33 cellular contexts compared by ENCODE assay signal in the genomic region with DNA sequence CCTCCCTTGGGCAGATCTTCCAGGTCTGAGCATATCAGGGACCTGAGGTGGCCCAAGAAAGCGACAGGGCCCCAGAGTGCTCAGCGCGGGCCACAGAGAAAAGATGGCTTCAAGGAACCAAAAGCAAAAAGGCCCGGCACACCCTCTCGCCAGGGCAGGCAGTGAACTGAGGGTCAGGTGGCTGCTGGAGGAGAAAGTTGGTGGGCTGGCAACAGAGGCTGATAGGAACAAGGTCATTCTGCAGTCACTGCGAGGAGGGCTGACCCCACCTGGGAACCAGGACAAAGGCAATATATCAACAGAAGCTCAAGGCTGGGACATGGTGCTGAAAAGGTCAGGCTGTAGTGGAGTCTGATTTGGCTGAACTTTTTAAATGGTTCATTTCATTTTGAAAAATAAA. TPM values are rescaled to one million over a fixed set of nuclear protein-coding genes. Genes with fewer than 3 reads are reported as not detected.
"Had no signal": no experiment of that assay in that cellular context is flagged by ENCODE, and none has a peak within 500 bp of the region (broad histone marks: within the 10 kb centered on the region; RNA-seq: fewer than 3 reads in every experiment).

No MANE protein-coding gene starts in this region.

- H3K27me3 ChIP-seq: neural progenitor cell, right atrium auricular region, right lobe of liver, testis, thyroid gland, transverse colon, upper lobe of left lung had no signal

- H3K27ac ChIP-seq: left lung, lower lobe of right lung, neural progenitor cell, neutrophil, parathyroid adenoma, right atrium auricular region, right lobe of liver, stomach, testis, thyroid gland, transverse colon, upper lobe of left lung had no signal

- H3K79me2 ChIP-seq: parathyroid adenoma had no signal

- FAIRE-seq: keratinocyte, small intestine, urothelium cell line had no signal

- H3K4me1 ChIP-seq: left lung, lower lobe of right lung, parathyroid adenoma, right atrium auricular region, right lobe of liver, thyroid gland had no signal

- ATAC-seq: left cardiac atrium; left lung; lower lobe of right lung; natural killer cell; right lobe of liver; stimulated activated naive B cell treated with anti-CD40 and anti-IgM and Interleukin-4, amounts not matched to agents 10 μg/mL and 1 μg/mL and 100 μg/mL, for 72 hours; stimulated activated naive CD8-positive, alpha-beta T cell treated with anti-CD3 and anti-CD28 coated beads, Interleukin-15, Interleukin-2, amounts not matched to agents 100 U/mL and 50 U/mL, for 24 hours had no signal

- H3K4me2 ChIP-seq: neural progenitor cell had no signal

- H3K9me3 ChIP-seq: left lung, lower lobe of right lung, neutrophil, right atrium auricular region, right lobe of liver, stomach, testis, thyroid gland, transverse colon, upper lobe of left lung had no signal

- DNase-seq: hippocampal formation; kidney glomerular epithelial cell; left cardiac atrium; left lung; lower lobe of right lung; mammary epithelial cell; mesenchymal stem cell; naive B cell; natural killer cell; nephron progenitor cell; occipital lobe; small intestine; stimulated activated CD4-positive, alpha-beta T cell treated with anti-CD3 and anti-CD28 coated beads, Interleukin-12 subunit alpha, Interleukin-12 subunit beta, amount 100 ng/mL, for 4 hours; stimulated activated CD4-positive, alpha-beta T cell treated with anti-CD3 and anti-CD28 coated beads, Interleukin-15, amount 100 ng/mL, for 24 hours; stimulated activated CD4-positive, alpha-beta T cell treated with anti-CD3 and anti-CD28 coated beads, Interleukin-2, amount 100 ng/mL, for 24 hours; stimulated activated CD4-positive, alpha-beta T cell treated with anti-CD3 and anti-CD28 coated beads, Interleukin-4, amount 100 ng/mL, for 1 hour; stimulated activated naive B cell treated with anti-CD40 and anti-IgM and Interleukin-4, amounts not matched to agents 10 μg/mL and 1 μg/mL and 100 μg/mL, for 72 hours; stimulated activated naive CD8-positive, alpha-beta T cell treated with anti-CD3 and anti-CD28 coated beads, Interleukin-15, Interleukin-2, amounts not matched to agents 100 U/mL and 50 U/mL, for 24 hours; stomach; testis; thyroid gland; transverse colon; upper lobe of left lung had no signal

- H2AFZ ChIP-seq: neural progenitor cell, parathyroid adenoma had no signal

- H3K9ac ChIP-seq: neural progenitor cell, parathyroid adenoma had no signal

- H3K4me3 ChIP-seq: left lung, lower lobe of right lung, neural progenitor cell, right atrium auricular region, right lobe of liver, stomach, testis, thyroid gland, transverse colon, upper lobe of left lung had no signal

- H3K36me3 ChIP-seq: left lung, lower lobe of right lung, neural progenitor cell, neutrophil, right atrium auricular region, right lobe of liver, stomach, thyroid gland, transverse colon, upper lobe of left lung had no signal

RNA-seq across cellular contexts. Expression of a gene that starts 2.8 kb away (rescaled TPM):
- total RNA-seq: osteocyte, posterior vena cava, pulmonary artery endothelial cell, right atrium auricular region, right lobe of liver, thyroid gland had no signal
- polyA plus RNA-seq: mammary epithelial cell had no signal

RNA-seq across cellular contexts. Expression of a gene that starts 27.2 kb away (rescaled TPM):
- total RNA-seq: osteocyte had no signal
